ENCODE assay signal across 6 cellular contexts in genomic region chr7:152607007-152607406, GRCh38.
"Had no signal": no experiment of that assay in that cellular context is flagged by ENCODE, and none has a peak within 500 bp of the region (broad histone marks: within the 10 kb centered on the region; RNA-seq: fewer than 3 reads in every experiment).

No MANE protein-coding gene starts in this region.

- H3K27ac ChIP-seq: HL-60, KMS-11 had no signal

- H3K4me2 ChIP-seq: KMS-11 had no signal

- DNase-seq: IMR-90, KBM-7, KG1 had no signal

- FAIRE-seq: HTR-8/SVneo had no signal

- H3K9ac ChIP-seq: KMS-11 had no signal
